1 cellular context compared by ENCODE assay signal in genomic region chr12:53543539-53543938, GRCh38.
TF ChIP-seq lines count a peak whose summit lies in the region.

No MANE protein-coding gene starts in this region.

TF ChIP-seq in GM23338, 12 proteins besides CTCF, POLR2A, EP300 and RAD21 (continued from another document):
- no peak for TF ChIP-seq ZNF462 (CRISPR knock-in tag; IDR thresholded peaks at IDR 0.05)
- TF ChIP-seq ZNF331 (CRISPR knock-in tag; IDR thresholded peaks at IDR 0.05; ENCODE audit: low read depth), result no peak
- no peak for TF ChIP-seq JUNB (IDR thresholded peaks at IDR 0.05; ENCODE audit: unreplicated experiment)
- no peak for TF ChIP-seq STAT1 (IDR thresholded peaks at IDR 0.05; ENCODE audit: unreplicated experiment)
- TF ChIP-seq CREB1 (CRISPR knock-in tag; IDR thresholded peaks at IDR 0.05; ENCODE audit: low read depth), result no peak
- no peak for TF ChIP-seq EZH2phosphoT487 (IDR thresholded peaks at IDR 0.05; ENCODE audit: unreplicated experiment)
